In the genomic region with DNA sequence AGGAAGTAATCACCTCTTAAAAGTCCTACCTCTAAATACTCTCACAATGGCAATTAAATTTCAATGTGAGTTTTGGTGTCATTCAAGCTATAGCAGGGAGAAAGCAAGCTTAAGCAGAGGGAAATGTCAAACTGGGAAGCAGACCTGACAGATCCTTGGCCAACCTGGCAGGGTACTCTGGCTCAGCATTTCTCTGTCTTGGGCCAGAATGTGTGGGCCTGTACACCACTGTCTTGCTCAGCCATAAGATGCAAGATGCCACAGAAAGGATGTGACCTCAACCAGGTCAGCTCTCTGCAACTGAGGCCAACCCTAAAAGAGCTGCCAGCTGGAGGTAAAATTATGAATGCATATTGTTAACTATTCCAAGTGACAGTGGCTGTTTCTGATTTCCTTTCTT, we compare ENCODE assay signal across 21 cellular contexts.
A peak's percentile ranks its signal among the peaks of the same experiment; 100 is the strongest.
DNase-seq lines count a peak whose midpoint lies in the region; ATAC-seq, FAIRE-seq and TF ChIP-seq lines count a peak whose summit lies in the region.
"Had no signal": no experiment of that assay in that cellular context is flagged by ENCODE, and none has a peak within 500 bp of the region (broad histone marks: within the 10 kb centered on the region; RNA-seq: fewer than 3 reads in every experiment).

No MANE protein-coding gene starts in this region.

- in situ Hi-C loops in G401 (cut with HindIII; ENCODE audit: low sequenced_read_pairs), result no loop called here
- in situ Hi-C loops in KBM-7 (cut with MboI; ENCODE audit: low pct_unique_long_range_greater_than_20kb, low sequenced_read_pairs), result no loop called here

- intact Hi-C loops in stomach (cut with DNase I; ENCODE audit: low total_unique reads), result no loop called here
- intact Hi-C loops in lower lobe of right lung (cut with DNase I), result no loop called here

- no peak for TF ChIP-seq POLR2A in stomach (IDR thresholded peaks at IDR 0.05)

- FAIRE-seq in urothelium cell line (lab: Jason Lieb, UNC), result peak; percentile 37
- FAIRE-seq: A549, D721Med, GM12892, GM18507 had no signal

- TF ChIP-seq CTCF in stomach (IDR thresholded peaks at IDR 0.05) (no peak), lower lobe of right lung (IDR thresholded peaks at IDR 0.05) (no peak)

- DNase-seq in G401 (ENCODE audit: low spot score) (peak; percentile 75), cerebellum (ENCODE audit: low spot score) (peak; percentile 61), urothelium cell line (ENCODE audit: low spot score) (no peak), stomach (no peak), lower lobe of right lung (no peak), KBM-7 (no peak)
- DNase-seq: AML-193; Caco-2; Calu3; CD4-positive, alpha-beta T cell; CD8-positive, alpha-beta T cell; DMS79 treated with DMSO at 0.1 percent for 48 hours; GDM1 had no signal

- H3K4me3 ChIP-seq in stomach (no peak overlapping the region), lower lobe of right lung (no peak overlapping the region)
- H3K4me3 ChIP-seq: A549; BLaER1 treated with 17β-estradiol and CSF1 and Interleukin-3, amounts not matched to agents 10 nM and 100 nM; GM12878 had no signal

- H3K4me1 ChIP-seq in stomach (peaks cover 0 to 3% (median 0%) of the 10 kb centered on the region in 4 donors), lower lobe of right lung (no peaks in the 10 kb centered on the region)
- H3K4me1 ChIP-seq: A549; BLaER1 treated with 17β-estradiol and CSF1 and Interleukin-3, amounts not matched to agents 10 nM and 100 nM; Caco-2 had no signal

- ATAC-seq in lower lobe of right lung, result no peak
- ATAC-seq: A549; CD8-positive, alpha-beta T cell; GM12878 had no signal

- no peak for TF ChIP-seq EP300 in stomach (IDR thresholded peaks at IDR 0.05)

- H3K36me3 ChIP-seq in stomach (no peaks in the 10 kb centered on the region), lower lobe of right lung (no peaks in the 10 kb centered on the region)
- H3K36me3 ChIP-seq: BLaER1 treated with 17β-estradiol and CSF1 and Interleukin-3, amounts not matched to agents 10 nM and 100 nM had no signal

- H3K27ac ChIP-seq in stomach (no peak overlapping the region), lower lobe of right lung (no peak overlapping the region)
- H3K27ac ChIP-seq: 22Rv1; A549; BLaER1 treated with 17β-estradiol and CSF1 and Interleukin-3, amounts not matched to agents 10 nM and 100 nM; C4-2B had no signal

- H3K27me3 ChIP-seq in stomach, result no peaks in the 10 kb centered on the region
- no peaks in the 10 kb centered on the region for H3K27me3 ChIP-seq in lower lobe of right lung (ENCODE audit: low read depth)
- H3K27me3 ChIP-seq: BLaER1 treated with 17β-estradiol and CSF1 and Interleukin-3, amounts not matched to agents 10 nM and 100 nM had no signal

- H3K9me3 ChIP-seq in stomach, result no peaks in the 10 kb centered on the region
- H3K9me3 ChIP-seq in lower lobe of right lung, result no peaks in the 10 kb centered on the region
- H3K9me3 ChIP-seq: A549, Caco-2 had no signal

Comparison
In these comparisons a context has a peak if more than half of its experiments do, and no peak if none do; other contexts are left out.
1. DNase-seq: peak in G401 (single experiment) and cerebellum (single experiment); none in urothelium cell line (single experiment), stomach (single experiment), lower lobe of right lung (single experiment) and KBM-7 (single experiment).